Comparison of ENCODE assay signal across 12 cellular contexts in genomic region chr22:35367331-35367886, GRCh38. TPM values are rescaled to one million over a fixed set of nuclear protein-coding genes. Genes with fewer than 3 reads are reported as not detected.
DNase-seq lines count a peak whose midpoint lies in the region; ATAC-seq and TF ChIP-seq lines count a peak whose summit lies in the region.
"Had no signal": no experiment of that assay in that cellular context is flagged by ENCODE, and none has a peak within 500 bp of the region (broad histone marks: within the 10 kb centered on the region; RNA-seq: fewer than 3 reads in every experiment).

No MANE protein-coding gene starts in this region.

- H3K36me3 ChIP-seq in upper lobe of right lung: no peaks in the 10 kb centered on the region
- H3K36me3 ChIP-seq: neural progenitor cell had no signal

- H3K4me3 ChIP-seq in upper lobe of right lung: no peak overlapping the region
- H3K4me3 ChIP-seq: neural progenitor cell had no signal

- H3K4me3 Mint-ChIP-seq in dendritic cell treated with granulocyte-macrophage colony-stimulating factor and Interleukin-4, amounts not matched to agents 40 ng/mL and 50 ng/mL, for 4 days: no peak overlapping the region
- H3K4me3 Mint-ChIP-seq: central memory CD8-positive, alpha-beta T cell; neural progenitor cell had no signal

- H3K27ac Mint-ChIP-seq in dendritic cell treated with granulocyte-macrophage colony-stimulating factor and Interleukin-4, amounts not matched to agents 40 ng/mL and 50 ng/mL, for 4 days: peak overlapping the region; percentile 74
- H3K27ac Mint-ChIP-seq: neural progenitor cell had no signal

- H3K27me3 Mint-ChIP-seq in dendritic cell treated with granulocyte-macrophage colony-stimulating factor and Interleukin-4, amounts not matched to agents 40 ng/mL and 50 ng/mL, for 4 days: peaks cover 4% of the 10 kb centered on the region

- H3K27ac ChIP-seq in upper lobe of right lung: no peak overlapping the region
- H3K27ac ChIP-seq: neural progenitor cell had no signal

- H3K4me1 ChIP-seq in upper lobe of right lung: peaks cover 8% of the 10 kb centered on the region

- H3K36me3 Mint-ChIP-seq in dendritic cell treated with granulocyte-macrophage colony-stimulating factor and Interleukin-4, amounts not matched to agents 40 ng/mL and 50 ng/mL, for 4 days (ENCODE audit: low read depth): no peaks in the 10 kb centered on the region
- H3K36me3 Mint-ChIP-seq: neural progenitor cell had no signal

- H3K9me3 Mint-ChIP-seq in dendritic cell treated with granulocyte-macrophage colony-stimulating factor and Interleukin-4, amounts not matched to agents 40 ng/mL and 50 ng/mL, for 4 days: no peaks in the 10 kb centered on the region
- H3K9me3 Mint-ChIP-seq: central memory CD8-positive, alpha-beta T cell had no signal

- H3K27me3 ChIP-seq in upper lobe of right lung: no peaks in the 10 kb centered on the region
- H3K27me3 ChIP-seq: neural progenitor cell had no signal

- ATAC-seq in Right ventricle myocardium inferior: peak; percentile 26
- ATAC-seq in upper lobe of right lung: peak; percentile 68
- ATAC-seq in GM21717 (IDR thresholded peaks at IDR 0.05; ENCODE audit: unreplicated experiment): no peak

- H3K9me3 ChIP-seq in upper lobe of right lung: no peaks in the 10 kb centered on the region

- H3K4me1 Mint-ChIP-seq in dendritic cell treated with granulocyte-macrophage colony-stimulating factor and Interleukin-4, amounts not matched to agents 40 ng/mL and 50 ng/mL, for 4 days (ENCODE audit: low read depth): peaks cover 81% of the 10 kb centered on the region

- no peak for TF ChIP-seq CTCF in upper lobe of right lung (IDR thresholded peaks at IDR 0.05)

- intact Hi-C loops in Right ventricle myocardium inferior (cut with DNase I): no loop called here
- intact Hi-C loops in cardiac septum (cut with DNase I): no loop called here
- intact Hi-C loops in dendritic cell treated with granulocyte-macrophage colony-stimulating factor and Interleukin-4, amounts not matched to agents 40 ng/mL and 50 ng/mL, for 4 days (cut with micrococcal nuclease): loop anchor here (2.0 kb wide), 1 partner anchor 15 kb away; no protein-coding TSS in a partner anchor
- intact Hi-C loops in upper lobe of right lung (cut with DNase I): no loop called here

- DNase-seq in Right ventricle myocardium inferior (ENCODE audit: missing footprints) (no peak), cardiac septum (ENCODE audit: low spot score) (no peak), NCI-H82 (lab: John Stamatoyannopoulos, UW) (peak; percentile 95), upper lobe of right lung (peak; percentile 66), nucleus accumbens (lab: John Stamatoyannopoulos, UW) (no peak), amniotic stem cell (lab: John Stamatoyannopoulos, UW) (no peak)
- DNase-seq: activated CD4-positive, alpha-beta T cell treated with anti-CD3 and anti-CD28 coated beads for 48 hours; activated gamma-delta T cell treated with Interleukin-2 at 50 U/mL for 16 hours had no signal

RNA-seq across cellular contexts. Expression of gene HMOX1, which starts 13.5 kb away (rescaled TPM):
- total RNA-seq in Right ventricle myocardium inferior (7.4 TPM), cardiac septum (17.3 TPM), upper lobe of right lung (54.0 TPM)

RNA-seq across cellular contexts. Expression of gene MCM5, which starts 32.5 kb away (rescaled TPM):
- total RNA-seq in Right ventricle myocardium inferior: 13.6 TPM
- total RNA-seq in cardiac septum: 9.0 TPM
- total RNA-seq in upper lobe of right lung: 22.1 TPM

Comparison
In these comparisons a context has a peak if more than half of its experiments do, and no peak if none do; other contexts are left out.
1. DNase-seq: peak in NCI-H82 (single experiment) and upper lobe of right lung (single experiment); none in Right ventricle myocardium inferior (single experiment), cardiac septum (single experiment), nucleus accumbens (0 of 56) and amniotic stem cell (single experiment).